8 cellular contexts compared by ENCODE assay signal in the genomic region with DNA sequence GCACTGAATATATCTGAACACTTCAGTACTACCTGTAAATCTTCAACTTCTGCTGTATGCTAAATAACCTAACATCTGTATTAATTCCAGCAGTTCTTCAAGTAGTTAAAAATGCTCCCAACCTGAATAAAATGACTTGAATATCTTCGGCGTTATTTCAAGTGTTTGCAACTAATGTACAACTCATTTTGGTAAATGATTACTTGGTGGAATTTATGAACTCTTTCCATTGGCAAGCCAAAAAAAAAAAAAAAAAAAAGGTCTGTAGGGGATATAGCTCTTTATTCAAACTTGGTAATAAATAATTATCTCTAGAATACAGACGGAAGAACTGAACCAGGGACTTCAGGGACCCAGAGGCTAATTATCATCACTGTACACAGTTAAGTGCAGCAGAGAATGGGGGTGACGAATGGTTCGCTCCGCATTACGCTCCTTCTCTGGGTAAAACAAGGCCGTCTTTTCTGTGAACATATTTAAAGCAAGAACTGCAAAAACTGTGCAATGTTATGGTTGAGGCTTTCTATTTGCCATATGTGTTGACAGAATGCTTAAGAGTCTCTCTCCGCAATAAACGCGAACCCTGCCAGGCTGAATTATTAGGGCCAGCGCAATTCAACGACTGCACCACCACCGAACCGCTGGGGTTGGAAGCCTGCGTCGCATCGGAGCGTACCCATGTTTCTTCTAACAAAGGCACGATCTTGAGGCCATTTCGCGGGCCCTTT. TPM values are rescaled to one million over a fixed set of nuclear protein-coding genes. Genes with fewer than 3 reads are reported as not detected.
A peak's percentile ranks its signal among the peaks of the same experiment; 100 is the strongest.
DNase-seq lines count a peak whose midpoint lies in the region; TF ChIP-seq lines count a peak whose summit lies in the region.

No MANE protein-coding gene starts in this region.

- no peak for TF ChIP-seq CTCF in spleen (IDR thresholded peaks at IDR 0.05 in 8 of 11, conservative IDR thresholded peaks at IDR 0.05 in 3 of 11)

- no peaks in the 10 kb centered on the region for H3K36me3 Mint-ChIP-seq in activated naive CD4-positive, alpha-beta T cell treated with anti-CD3 and anti-CD28 coated beads, Interleukin-2, amount 50 U/mL, for 24 hours

- H3K27ac Mint-ChIP-seq in activated naive CD4-positive, alpha-beta T cell treated with anti-CD3 and anti-CD28 coated beads, Interleukin-2, amount 50 U/mL, for 24 hours, result peak overlapping the region; percentile 77

- H3K9me3 ChIP-seq in HUES6 (ENCODE audit: control insufficient read depth, insufficient read depth, low read depth, low read length) (no peaks in the 10 kb centered on the region), iPS-18c (ENCODE audit: control insufficient read depth, insufficient read depth, low read length) (peaks cover 2% of the 10 kb centered on the region), spleen (no peaks in the 10 kb centered on the region)

- no peaks in the 10 kb centered on the region for H3K27me3 Mint-ChIP-seq in activated naive CD4-positive, alpha-beta T cell treated with anti-CD3 and anti-CD28 coated beads, Interleukin-2, amount 50 U/mL, for 24 hours

- H3K4me1 ChIP-seq in HUES6 (ENCODE audit: control insufficient read depth, insufficient read depth, low read length) (no peaks in the 10 kb centered on the region), spleen (peaks cover 14 to 39% (median 29%) of the 10 kb centered on the region in 6 donors)

- peak overlapping the region; percentile 86 for H3K9ac ChIP-seq in HUES6 (ENCODE audit: low read length)

- H3K4me3 ChIP-seq in HUES6 (ENCODE audit: low read depth, low read length) (peak overlapping the region; percentile 65), iPS-18c (ENCODE audit: insufficient read depth, low read depth, low read length) (peak overlapping the region; percentile 96), spleen (peak overlapping the region; percentile 50 to 89 (median 84))

- H3K27ac ChIP-seq in HUES6 (ENCODE audit: low read depth, low read length), result peak overlapping the region; percentile 11; the same call in 1 of the 2 replicates
- peak overlapping the region; percentile 88 to 100 (median 100) for H3K27ac ChIP-seq in spleen

- H3K4me3 Mint-ChIP-seq in activated naive CD4-positive, alpha-beta T cell treated with anti-CD3 and anti-CD28 coated beads, Interleukin-2, amount 50 U/mL, for 24 hours, result peak overlapping the region; percentile 87

- H3K27me3 ChIP-seq in HUES6 (ENCODE audit: control insufficient read depth, insufficient read depth, low read length) (peaks cover 23% of the 10 kb centered on the region), spleen (replicated peaks in 1 of 7) (no peaks in the 10 kb centered on the region)

- intact Hi-C loops in spleen (cut with DNase I; ENCODE audit: low total_unique reads), result loop anchor here (10.0 kb wide), 1 partner anchor 220 kb away; a partner anchor contains a TSS

- no peak for TF ChIP-seq POLR2A in spleen (IDR thresholded peaks at IDR 0.05)

- DNase-seq in DMS79 treated with DMSO at 0.1 percent for 48 hours (lab: John Stamatoyannopoulos, UW) (peak; percentile 42), DMS79 (lab: John Stamatoyannopoulos, UW) (no peak), spleen (no peak), SIG-M5 treated with dmso at 0.1 percent for 504 hours (lab: John Stamatoyannopoulos, UW; ENCODE audit: unreplicated experiment) (no peak), 8988T (no peak)

- H3K9me3 Mint-ChIP-seq in activated naive CD4-positive, alpha-beta T cell treated with anti-CD3 and anti-CD28 coated beads, Interleukin-2, amount 50 U/mL, for 24 hours, result no peaks in the 10 kb centered on the region

- WGBS in spleen, 5 donors, result 4 to 9% (median 6%) methylated on average over 21 to 22 of the region's 22 CpGs

- H3K4me1 Mint-ChIP-seq in activated naive CD4-positive, alpha-beta T cell treated with anti-CD3 and anti-CD28 coated beads, Interleukin-2, amount 50 U/mL, for 24 hours, result peaks cover 27% of the 10 kb centered on the region

- H3K36me3 ChIP-seq in HUES6 (ENCODE audit: control insufficient read depth, insufficient read depth, low read length) (no peaks in the 10 kb centered on the region), spleen (no peaks in the 10 kb centered on the region)

RNA-seq across cellular contexts. Expression of a gene that starts 1.8 kb away (rescaled TPM):
- 100 to 1,000 TPM in 3 of 7 donors, 10 to 100 TPM in 4; 85.0 to 112 (median 95.5) TPM for total RNA-seq in spleen
- polyA plus RNA-seq in spleen, result 10 to 100 TPM; 19.6 to 22.2 (median 20.4) TPM
